In genomic region chr2:160492401-160493226, GRCh38 we compare ENCODE assay signal across 8 cellular contexts. TPM values are rescaled to one million over a fixed set of nuclear protein-coding genes. Genes with fewer than 3 reads are reported as not detected.
DNase-seq lines count a peak whose midpoint lies in the region; ATAC-seq and TF ChIP-seq lines count a peak whose summit lies in the region.

No MANE protein-coding gene starts in this region.

- H3K9ac ChIP-seq in stomach smooth muscle (ENCODE audit: low read length in 2 of 2): peak overlapping the region; percentile 80 to 87

- H3K27me3 Mint-ChIP-seq in activated T-cell treated with anti-CD3 and anti-CD28 coated beads, Interleukin-2, amount 50 U/mL, for 72 hours (ENCODE audit: low read depth): no peaks in the 10 kb centered on the region
- H3K27me3 Mint-ChIP-seq in natural killer cell (ENCODE audit: low read depth in 2 of 2): peaks cover 9 to 18% of the 10 kb centered on the region in 2 donors

- TF ChIP-seq CTCF in natural killer cell (IDR thresholded peaks at IDR 0.05): no peak

- H3K4me1 ChIP-seq in stomach smooth muscle (ENCODE audit: control insufficient read depth, insufficient read depth, low read length): peaks cover 2% of the 10 kb centered on the region

- ATAC-seq in activated T-cell treated with anti-CD3 and anti-CD28 coated beads, Interleukin-2, amount 50 U/mL, for 72 hours (replicated peaks in 1 of 2): peak; percentile 67 to 69
- ATAC-seq in natural killer cell: peak; percentile 61 to 72 (median 62)

- H3K4me3 ChIP-seq in stomach smooth muscle (ENCODE audit: low read length in 2 of 2): peak overlapping the region; percentile 67 to 81

- peak overlapping the region; percentile 92 for H3K27ac Mint-ChIP-seq in activated T-cell treated with anti-CD3 and anti-CD28 coated beads, Interleukin-2, amount 50 U/mL, for 72 hours
- H3K27ac Mint-ChIP-seq in natural killer cell: peak overlapping the region; percentile 54 to 74

- H3K27me3 ChIP-seq in stomach smooth muscle (ENCODE audit: control insufficient read depth in 1 of 2, insufficient read depth in 2 of 2, low read length in 2 of 2): no peaks in the 10 kb centered on the region

- DNase-seq in NCI-H524 (lab: John Stamatoyannopoulos, UW) (peak; percentile 65 to 68), NCI-H524 treated with DMSO at 0.1 percent for 48 hours (lab: John Stamatoyannopoulos, UW) (no peak), NCI-H82 (lab: John Stamatoyannopoulos, UW) (peak; percentile 90), fibroblast of gingiva (ENCODE audit: low read depth) (peak; percentile 69), natural killer cell (peak; percentile 29), superior temporal gyrus (ENCODE audit: extremely low spot score) (no peak)
- peak; percentile 70 to 76 for DNase-seq in activated T-cell treated with anti-CD3 and anti-CD28 coated beads, Interleukin-2, amount 50 U/mL, for 72 hours

- no peaks in the 10 kb centered on the region for H3K9me3 Mint-ChIP-seq in activated T-cell treated with anti-CD3 and anti-CD28 coated beads, Interleukin-2, amount 50 U/mL, for 72 hours
- no peaks in the 10 kb centered on the region for H3K9me3 Mint-ChIP-seq in natural killer cell

- no peaks in the 10 kb centered on the region for H3K36me3 ChIP-seq in stomach smooth muscle (ENCODE audit: control insufficient read depth in 2 of 2, insufficient read depth in 2 of 2, low read length in 2 of 2)

- peaks cover 59% of the 10 kb centered on the region for H3K4me1 Mint-ChIP-seq in activated T-cell treated with anti-CD3 and anti-CD28 coated beads, Interleukin-2, amount 50 U/mL, for 72 hours (ENCODE audit: low read depth)
- H3K4me1 Mint-ChIP-seq in natural killer cell: peaks cover 0 to 10% of the 10 kb centered on the region in 2 donors

- H3K4me3 Mint-ChIP-seq in activated T-cell treated with anti-CD3 and anti-CD28 coated beads, Interleukin-2, amount 50 U/mL, for 72 hours: peak overlapping the region; percentile 94 to 95
- H3K4me3 Mint-ChIP-seq in natural killer cell: peak overlapping the region; percentile 95

- peak overlapping the region; percentile 76 for H3K27ac ChIP-seq in stomach smooth muscle (ENCODE audit: low read length)

- no peaks in the 10 kb centered on the region for H3K9me3 ChIP-seq in stomach smooth muscle (ENCODE audit: control insufficient read depth in 2 of 2, low read length in 2 of 2)

- intact Hi-C loops in natural killer cell (cut with micrococcal nuclease): loop anchor here (5.0 to 10.0 kb wide), 2 partner anchors 145 to 168 kb away; no protein-coding TSS in a partner anchor

- peaks cover 2 to 8% of the 10 kb centered on the region in 2 donors for H3K36me3 Mint-ChIP-seq in activated T-cell treated with anti-CD3 and anti-CD28 coated beads, Interleukin-2, amount 50 U/mL, for 72 hours (ENCODE audit: insufficient read depth in 2 of 2)
- no peaks in the 10 kb centered on the region for H3K36me3 Mint-ChIP-seq in natural killer cell

RNA-seq across cellular contexts. Expression of gene RBMS1, which starts 1.0 kb away (rescaled TPM):
- 10 to 100 TPM; 48.4 to 55.1 TPM for total RNA-seq in activated T-cell treated with anti-CD3 and anti-CD28 coated beads, Interleukin-2, amount 50 U/mL, for 72 hours
- 100 to 1,000 TPM; 111 to 167 (median 132) TPM for total RNA-seq in natural killer cell

Comparison
In these comparisons a context has a peak if more than half of its experiments do, and no peak if none do; other contexts are left out.
1. DNase-seq: peak in NCI-H524 (2 of 2), NCI-H82 (single experiment), activated T-cell treated with anti-CD3 and anti-CD28 coated beads, Interleukin-2, amount 50 U/mL, for 72 hours (2 of 2), fibroblast of gingiva (single experiment) and natural killer cell (single experiment); none in NCI-H524 treated with DMSO at 0.1 percent for 48 hours (single experiment) and superior temporal gyrus (single experiment).